9 cellular contexts compared by ENCODE assay signal in genomic region chr9:134406366-134407122, GRCh38.
DNase-seq lines count a peak whose midpoint lies in the region; ATAC-seq and TF ChIP-seq lines count a peak whose summit lies in the region.
"Had no signal": no experiment of that assay in that cellular context is flagged by ENCODE, and none has a peak within 500 bp of the region (broad histone marks: within the 10 kb centered on the region; RNA-seq: fewer than 3 reads in every experiment).

No MANE protein-coding gene starts in this region.

- no peaks in the 10 kb centered on the region for H3K9me3 ChIP-seq in tibial nerve

- no peaks in the 10 kb centered on the region for H3K9me3 Mint-ChIP-seq in activated T-cell treated with anti-CD3 and anti-CD28 coated beads, Interleukin-2, amount 50 U/mL, for 24 hours
- no peaks in the 10 kb centered on the region for H3K9me3 Mint-ChIP-seq in activated T-helper 1 cell treated with anti-CD3 and anti-CD28 coated beads, Interleukin-12 subunit alpha, Interleukin-12 subunit beta, Interleukin-2, Interleukin-4 antibody, amounts not matched to agents 30 ng/mL and 10 ng/mL and 1 ng/mL, durations not matched to agents 14 hours and 24 hours and 36 hours

- no peaks in the 10 kb centered on the region for H3K36me3 Mint-ChIP-seq in activated T-cell treated with anti-CD3 and anti-CD28 coated beads, Interleukin-2, amount 50 U/mL, for 24 hours (ENCODE audit: low read depth)
- no peaks in the 10 kb centered on the region for H3K36me3 Mint-ChIP-seq in activated T-helper 1 cell treated with anti-CD3 and anti-CD28 coated beads, Interleukin-12 subunit alpha, Interleukin-12 subunit beta, Interleukin-2, Interleukin-4 antibody, amounts not matched to agents 30 ng/mL and 10 ng/mL and 1 ng/mL, durations not matched to agents 14 hours and 24 hours and 36 hours (ENCODE audit: low read depth)

- H3K36me3 ChIP-seq in tibial nerve, result peaks cover 0 to 32% (median 0%) of the 10 kb centered on the region in 3 donors
- H3K36me3 ChIP-seq: cardiac muscle cell had no signal

- intact Hi-C loops in activated T-helper 1 cell treated with anti-CD3 and anti-CD28 coated beads, Interleukin-12 subunit alpha, Interleukin-12 subunit beta, Interleukin-2, Interleukin-4 antibody, amounts not matched to agents 30 ng/mL and 10 ng/mL and 1 ng/mL, durations not matched to agents 14 hours and 24 hours and 36 hours (cut with micrococcal nuclease), result loop anchor here (1.0 to 2.0 kb wide), 3 partner anchors 10 to 82 kb away; no protein-coding TSS in a partner anchor

- H3K27ac Mint-ChIP-seq in activated T-cell treated with anti-CD3 and anti-CD28 coated beads, Interleukin-2, amount 50 U/mL, for 24 hours, result peak overlapping the region; percentile 52
- no peak overlapping the region for H3K27ac Mint-ChIP-seq in activated T-helper 1 cell treated with anti-CD3 and anti-CD28 coated beads, Interleukin-12 subunit alpha, Interleukin-12 subunit beta, Interleukin-2, Interleukin-4 antibody, amounts not matched to agents 30 ng/mL and 10 ng/mL and 1 ng/mL, durations not matched to agents 14 hours and 24 hours and 36 hours

- H3K27me3 Mint-ChIP-seq in activated T-cell treated with anti-CD3 and anti-CD28 coated beads, Interleukin-2, amount 50 U/mL, for 24 hours, result peaks cover 19% of the 10 kb centered on the region
- H3K27me3 Mint-ChIP-seq in activated T-helper 1 cell treated with anti-CD3 and anti-CD28 coated beads, Interleukin-12 subunit alpha, Interleukin-12 subunit beta, Interleukin-2, Interleukin-4 antibody, amounts not matched to agents 30 ng/mL and 10 ng/mL and 1 ng/mL, durations not matched to agents 14 hours and 24 hours and 36 hours (ENCODE audit: insufficient read depth), result peaks cover 8% of the 10 kb centered on the region

- H3K27me3 ChIP-seq in tibial nerve, result no peaks in the 10 kb centered on the region
- H3K27me3 ChIP-seq: cardiac muscle cell had no signal

- TF ChIP-seq CTCF in tibial nerve (IDR thresholded peaks at IDR 0.05) (no peak), GM10266 (IDR thresholded peaks at IDR 0.05; ENCODE audit: control insufficient read depth, insufficient read depth, low read depth, missing control alignments) (no peak)

- no peak for ATAC-seq in HG02763 (IDR thresholded peaks at IDR 0.05; ENCODE audit: unreplicated experiment)

- H3K4me3 ChIP-seq in tibial nerve, result peak overlapping the region in 3 of 4 donors; percentile 3 to 26 (median 20)
- H3K4me3 ChIP-seq: cardiac muscle cell had no signal

- H3K4me1 ChIP-seq in tibial nerve, result peaks cover 9 to 100% (median 87%) of the 10 kb centered on the region in 4 donors

- H3K4me3 Mint-ChIP-seq in activated T-cell treated with anti-CD3 and anti-CD28 coated beads, Interleukin-2, amount 50 U/mL, for 24 hours, result peak overlapping the region; percentile 56
- peak overlapping the region; percentile 65 for H3K4me3 Mint-ChIP-seq in activated T-helper 1 cell treated with anti-CD3 and anti-CD28 coated beads, Interleukin-12 subunit alpha, Interleukin-12 subunit beta, Interleukin-2, Interleukin-4 antibody, amounts not matched to agents 30 ng/mL and 10 ng/mL and 1 ng/mL, durations not matched to agents 14 hours and 24 hours and 36 hours

- H3K4me1 Mint-ChIP-seq in activated T-cell treated with anti-CD3 and anti-CD28 coated beads, Interleukin-2, amount 50 U/mL, for 24 hours (ENCODE audit: low read depth), result peaks cover 45% of the 10 kb centered on the region
- peaks cover 29% of the 10 kb centered on the region for H3K4me1 Mint-ChIP-seq in activated T-helper 1 cell treated with anti-CD3 and anti-CD28 coated beads, Interleukin-12 subunit alpha, Interleukin-12 subunit beta, Interleukin-2, Interleukin-4 antibody, amounts not matched to agents 30 ng/mL and 10 ng/mL and 1 ng/mL, durations not matched to agents 14 hours and 24 hours and 36 hours (ENCODE audit: low read depth)

- no peak for TF ChIP-seq EP300 in tibial nerve (IDR thresholded peaks at IDR 0.05)

- DNase-seq in activated T-cell treated with anti-CD3 and anti-CD28 coated beads, Interleukin-2, amount 50 U/mL, for 24 hours, result no peak
- no peak for DNase-seq in activated T-cell treated with anti-CD3 and anti-CD28 coated beads, Interleukin-2, amount 50 U/mL, for 48 hours
- DNase-seq in activated T-helper 1 cell treated with anti-CD3 and anti-CD28 coated beads, Interleukin-12 subunit alpha, Interleukin-12 subunit beta, Interleukin-2, Interleukin-4 antibody, amounts not matched to agents 30 ng/mL and 10 ng/mL and 1 ng/mL, durations not matched to agents 14 hours and 24 hours and 36 hours (ENCODE audit: low spot score), result no peak
- DNase-seq in kidney glomerular epithelial cell (lab: John Stamatoyannopoulos, UW) (peak; percentile 27), tibial nerve (ENCODE audit: low spot score in 2 of 2) (no peak), GM10266 (ENCODE audit: extremely low spot score) (no peak), COLO668 (lab: John Stamatoyannopoulos, UW; ENCODE audit: unreplicated experiment) (no peak)

- WGBS in tibial nerve, 2 donors, result 39 to 46% methylated on average over 15 to 23 of the region's 23 CpGs

- peak overlapping the region; percentile 5 to 84 (median 51) for H3K27ac ChIP-seq in tibial nerve
- H3K27ac ChIP-seq: cardiac muscle cell had no signal

- no peak for TF ChIP-seq POLR2A in tibial nerve (IDR thresholded peaks at IDR 0.05)
